Comparison of ENCODE assay signal across 19 cellular contexts in genomic region chr18:55110436-55110835, GRCh38.
DNase-seq lines count a peak whose midpoint lies in the region; ATAC-seq, FAIRE-seq and TF ChIP-seq lines count a peak whose summit lies in the region.
"Had no signal": no experiment of that assay in that cellular context is flagged by ENCODE, and none has a peak within 500 bp of the region (broad histone marks: within the 10 kb centered on the region; RNA-seq: fewer than 3 reads in every experiment).

No MANE protein-coding gene starts in this region.

- no peak overlapping the region for H4K91ac ChIP-seq in IMR-90 (ENCODE audit: insufficient read depth, low read depth, low read length)

- H3K4me3 ChIP-seq in IMR-90 (ENCODE audit: insufficient read depth, low read depth, low read length), result no peak overlapping the region
- H3K4me3 ChIP-seq in endothelial cell of umbilical vein (replicated peaks in 1 of 3; ENCODE audit: insufficient read depth in 1 of 3, low read depth in 1 of 3, low read length in 3 of 3), result no peak overlapping the region
- no peak overlapping the region for H3K4me3 ChIP-seq in gastrocnemius medialis
- H3K4me3 ChIP-seq in SK-N-SH (ENCODE audit: low read depth in 2 of 2, low read length in 1 of 2), result no peak overlapping the region
- H3K4me3 ChIP-seq: cardiac muscle cell, esophagus squamous epithelium had no signal

- H2BK15ac ChIP-seq in IMR-90 (ENCODE audit: low read depth, low read length), result no peak overlapping the region

- ATAC-seq in IMR-90 (ENCODE audit: low read depth) (no peak), gastrocnemius medialis (peak; percentile 78 to 83)

- H3K36me3 ChIP-seq in IMR-90 (ENCODE audit: control insufficient read depth, insufficient read depth, low read length) (no peaks in the 10 kb centered on the region), endothelial cell of umbilical vein (ENCODE audit: control insufficient read depth in 2 of 2, extremely low read depth in 1 of 2, insufficient read depth in 2 of 2, low read length in 2 of 2) (no peaks in the 10 kb centered on the region), gastrocnemius medialis (no peaks in the 10 kb centered on the region), SK-N-SH (replicated peaks in 1 of 2; ENCODE audit: control insufficient read depth in 1 of 2, insufficient read depth in 2 of 2, low read length in 1 of 2) (no peaks in the 10 kb centered on the region)
- H3K36me3 ChIP-seq: cardiac muscle cell, esophagus squamous epithelium, neutrophil had no signal

- 20% methylated on average over 1 of the region's 9 CpGs; no CpG with 5 or more reads in 1 of the 2 experiments for WGBS in IMR-90 (ENCODE audit: extremely low coverage in 2 of 2, insufficient read length in 1 of 2), 2 experiments
- WGBS in SK-N-SH (ENCODE audit: low lambda C conversion rate), result 60% methylated on average over 9 of the region's 9 CpGs

- H2AK9ac ChIP-seq in IMR-90 (replicated peaks; ENCODE audit: low read depth, low read length, poor library complexity), result no peak overlapping the region

- H2BK5ac ChIP-seq in IMR-90 (ENCODE audit: low read depth, low read length, poor library complexity, severe bottlenecking), result no peak overlapping the region

- BruUV-seq in IMR-90 (replicated peaks; lab: Mats Ljungman, UMichigan) (no TSS peak), endothelial cell of umbilical vein (replicated peaks; lab: Mats Ljungman, UMichigan) (no TSS peak)

- no peak overlapping the region for H3K23ac ChIP-seq in IMR-90 (ENCODE audit: low read depth, low read length)

- H4K8ac ChIP-seq in IMR-90 (ENCODE audit: low read depth in 2 of 2, low read length in 2 of 2), result no peak overlapping the region

- CTCF ChIA-PET in IMR-90 (lab: Yijun Ruan, JAX), result no interaction called here
- CTCF ChIA-PET in endothelial cell of umbilical vein (lab: Charles Lee), result interaction anchor here (0.9 to 3.3 kb wide), 4 partner anchors 9 to 124 kb away, joined by 3 to 11 read pairs (median 4); no protein-coding TSS in a partner anchor
- CTCF ChIA-PET in SK-N-SH (lab: Yijun Ruan, JAX), result interaction anchor here (1.9 kb wide), 1 partner anchor 14 kb away, joined by 5 read pairs; no protein-coding TSS in a partner anchor

- H4K5ac ChIP-seq in IMR-90 (ENCODE audit: low read depth, low read length), result no peak overlapping the region

- H3K9me1 ChIP-seq in IMR-90 (ENCODE audit: insufficient read depth, low read length) (no peaks in the 10 kb centered on the region), endothelial cell of umbilical vein (replicated peaks; ENCODE audit: control insufficient read depth, extremely low read depth, insufficient read depth, low read length) (no peaks in the 10 kb centered on the region)

- FAIRE-seq in endothelial cell of umbilical vein (lab: Jason Lieb, UNC), result peak; percentile 94
- FAIRE-seq in GM12892 (lab: Jason Lieb, UNC), result no peak
- FAIRE-seq: H54 had no signal

- TF ChIP-seq EP300 in SK-N-SH (IDR thresholded peaks at IDR 0.05; ENCODE audit: borderline replicate concordance in 1 of 2, low read depth in 1 of 2, low read length in 1 of 2), result no peak

- no peak overlapping the region for H2BK120ac ChIP-seq in IMR-90 (ENCODE audit: low read depth, low read length)

- H2AFZ ChIP-seq in IMR-90 (replicated peaks; ENCODE audit: low read length, poor library complexity) (peak overlapping the region; percentile 68), endothelial cell of umbilical vein (ENCODE audit: low read depth, low read length) (no peak overlapping the region), SK-N-SH (ENCODE audit: low read depth) (no peak overlapping the region)

- H3K9me3 ChIP-seq in IMR-90 (ENCODE audit: control insufficient read depth, insufficient read depth, low read length) (no peaks in the 10 kb centered on the region), endothelial cell of umbilical vein (replicated peaks; ENCODE audit: control insufficient read depth, insufficient read depth, low read length) (no peaks in the 10 kb centered on the region), gastrocnemius medialis (no peaks in the 10 kb centered on the region), SK-N-SH (no peaks in the 10 kb centered on the region)
- H3K9me3 ChIP-seq: esophagus squamous epithelium, neutrophil had no signal

- in situ Hi-C loops in IMR-90 (cut with MboI; ENCODE audit: low sequenced_read_pairs), result loop anchor here (25.0 kb wide), 1 partner anchor 1477 kb away; no protein-coding TSS in a partner anchor
- in situ Hi-C loops in gastrocnemius medialis (cut with MboI; ENCODE audit: low sequenced_read_pairs in 4 of 4), result loop anchor here in 1 of 4 donors (25.0 kb wide), 1 partner anchor 98 kb away; no protein-coding TSS in a partner anchor

- H3K27me3 ChIP-seq in IMR-90 (ENCODE audit: control insufficient read depth, insufficient read depth, low read length), result no peaks in the 10 kb centered on the region; the same call in none of the 2 replicates
- H3K27me3 ChIP-seq in endothelial cell of umbilical vein (ENCODE audit: control insufficient read depth in 2 of 2, insufficient read depth in 2 of 2, low read length in 2 of 2), result no peaks in the 10 kb centered on the region
- H3K27me3 ChIP-seq in gastrocnemius medialis, result no peaks in the 10 kb centered on the region
- H3K27me3 ChIP-seq in SK-N-SH (ENCODE audit: insufficient read depth), result no peaks in the 10 kb centered on the region
- H3K27me3 ChIP-seq: cardiac muscle cell, esophagus squamous epithelium, neutrophil had no signal

- H3F3A ChIP-seq in SK-N-SH (replicated peaks; ENCODE audit: insufficient read depth), result no peaks in the 10 kb centered on the region

- TF ChIP-seq POLR2A in IMR-90 (IDR thresholded peaks at IDR 0.05; ENCODE audit: low read depth, low read length) (no peak), endothelial cell of umbilical vein (IDR thresholded peaks at IDR 0.05; ENCODE audit: low read depth, low read length) (peak; percentile 35), gastrocnemius medialis (IDR thresholded peaks at IDR 0.05) (no peak), GM12892 (IDR thresholded peaks at IDR 0.05; ENCODE audit: low read depth, low read length) (no peak)

- H3K18ac ChIP-seq in IMR-90 (ENCODE audit: low read depth, low read length), result no peak overlapping the region

- no peaks in the 10 kb centered on the region for H3K79me1 ChIP-seq in IMR-90 (ENCODE audit: low read depth in 1 of 2, low read length in 2 of 2)

- TF ChIP-seq RAD21 in IMR-90 (IDR thresholded peaks at IDR 0.05; ENCODE audit: low read length), result no peak
- no peak for TF ChIP-seq RAD21 in SK-N-SH (IDR thresholded peaks at IDR 0.05; ENCODE audit: low read length)

- H4K20me1 ChIP-seq in IMR-90 (ENCODE audit: insufficient read depth, low read length) (no peaks in the 10 kb centered on the region), endothelial cell of umbilical vein (replicated peaks; ENCODE audit: control insufficient read depth, extremely low read depth, insufficient read depth, low read length) (no peaks in the 10 kb centered on the region), SK-N-SH (ENCODE audit: insufficient read depth) (no peaks in the 10 kb centered on the region)

- H3K79me2 ChIP-seq in endothelial cell of umbilical vein (ENCODE audit: control insufficient read depth, insufficient read depth, low read length), result no peaks in the 10 kb centered on the region
- no peaks in the 10 kb centered on the region for H3K79me2 ChIP-seq in SK-N-SH (ENCODE audit: insufficient read depth)

- no peak overlapping the region for H3K4me2 ChIP-seq in IMR-90 (ENCODE audit: low read depth, low read length)
- peak overlapping the region; percentile 72 for H3K4me2 ChIP-seq in endothelial cell of umbilical vein (ENCODE audit: insufficient read depth, low read length)
- no peak overlapping the region for H3K4me2 ChIP-seq in SK-N-SH

- no peak overlapping the region for H3K9ac ChIP-seq in IMR-90 (ENCODE audit: low read depth, low read length)
- peak overlapping the region; percentile 80 for H3K9ac ChIP-seq in endothelial cell of umbilical vein (replicated peaks; ENCODE audit: extremely low read depth, insufficient read depth, low read length)
- H3K9ac ChIP-seq in SK-N-SH, result no peak overlapping the region

- H3K4me1 ChIP-seq in IMR-90 (ENCODE audit: control insufficient read depth, insufficient read depth, low read length) (no peaks in the 10 kb centered on the region), endothelial cell of umbilical vein (ENCODE audit: control insufficient read depth, extremely low read depth, insufficient read depth, low read length) (peaks cover 23% of the 10 kb centered on the region), gastrocnemius medialis (peaks cover 3 to 7% of the 10 kb centered on the region in 2 donors), SK-N-SH (ENCODE audit: control insufficient read depth in 1 of 2, insufficient read depth in 2 of 2, low read depth in 1 of 2, low read length in 1 of 2) (peaks cover 0 to 4% of the 10 kb centered on the region in 2 experiments; a peak in 1 of 4 replicates)
- H3K4me1 ChIP-seq: esophagus squamous epithelium had no signal

- TF ChIP-seq CTCF in IMR-90 (conservative IDR thresholded peaks at IDR 0.05; ENCODE audit: low read depth, low read length) (no peak), endothelial cell of umbilical vein (IDR thresholded peaks at IDR 0.05; ENCODE audit: extremely low read depth in 1 of 2, insufficient read depth in 1 of 2, low read depth in 1 of 2, low read length in 2 of 2) (no peak), gastrocnemius medialis (IDR thresholded peaks at IDR 0.05 in 4 of 5, conservative IDR thresholded peaks at IDR 0.05 in 1 of 5) (no peak), SK-N-SH (IDR thresholded peaks at IDR 0.05) (no peak)

- H3K14ac ChIP-seq in IMR-90 (replicated peaks; ENCODE audit: low read depth, low read length), result no peak overlapping the region

- no peak overlapping the region for H2BK20ac ChIP-seq in IMR-90 (ENCODE audit: low read depth, low read length)

- no peak overlapping the region for H2AK5ac ChIP-seq in IMR-90 (ENCODE audit: low read depth, low read length)

- no peak overlapping the region for H3K4ac ChIP-seq in IMR-90 (ENCODE audit: low read depth, low read length)

- H3K56ac ChIP-seq in IMR-90 (ENCODE audit: extremely low read depth, insufficient read depth, low read length), result no peak overlapping the region

- no peak overlapping the region for H3K27ac ChIP-seq in IMR-90 (ENCODE audit: insufficient read depth, low read length)
- peak overlapping the region; percentile 90 for H3K27ac ChIP-seq in endothelial cell of umbilical vein (ENCODE audit: insufficient read depth, low read depth, low read length)
- peak overlapping the region; percentile 62 to 74 (median 70) for H3K27ac ChIP-seq in gastrocnemius medialis
- H3K27ac ChIP-seq in SK-N-SH (ENCODE audit: low read depth in 2 of 2, low read length in 1 of 2), result no peak overlapping the region
- H3K27ac ChIP-seq: cardiac muscle cell, neutrophil had no signal

- POLR2A ChIA-PET in IMR-90 (lab: Charles Lee; ENCODE audit: unreplicated experiment), result no interaction called here
- POLR2A ChIA-PET in endothelial cell of umbilical vein (lab: Charles Lee), result interaction anchor here (0.9 kb wide), 1 partner anchor 123 kb away, joined by 3 read pairs; no protein-coding TSS in a partner anchor
- POLR2A ChIA-PET in SK-N-SH (lab: Yijun Ruan, JAX), result no interaction called here

- intact Hi-C loops in IMR-90 (cut with micrococcal nuclease), result no loop called here
- intact Hi-C loops in endothelial cell of umbilical vein (cut with micrococcal nuclease), result loop anchor here (1.0 kb wide), 5 partner anchors 13 to 1090 kb away; no protein-coding TSS in a partner anchor
- intact Hi-C loops in gastrocnemius medialis (cut with DNase I; ENCODE audit: low total_unique reads), result loop anchor here (10.0 kb wide), 2 partner anchors 114 to 394 kb away; no protein-coding TSS in a partner anchor

- dilution Hi-C loops in IMR-90 (cut with HindIII; ENCODE audit: low sequenced_read_pairs, unreplicated experiment), result no loop called here
- dilution Hi-C loops in endothelial cell of umbilical vein (cut with MboI; ENCODE audit: extremely low pct_ligation_motif_present, low sequenced_read_pairs), result no loop called here

- DNase-seq in IMR-90, result no peak
- DNase-seq in endothelial cell of umbilical vein (ENCODE audit: low read depth, low spot score), result peak; percentile 73
- peak; percentile 23 for DNase-seq in kidney tubule cell (ENCODE audit: low spot score)
- peak in 1 of 2 donors; percentile 13 for DNase-seq in gastrocnemius medialis
- no peak for DNase-seq in SK-N-SH
- no peak for DNase-seq in GM12892 (ENCODE audit: insufficient read length)
- DNase-seq in midbrain (lab: John Stamatoyannopoulos, UW), result no peak
- DNase-seq in iPS-NIHi7 (ENCODE audit: extremely low spot score), result no peak
- DNase-seq: activated B cell treated with CpG ODN at 0.5 μM for 24 hours; activated naive CD8-positive, alpha-beta T cell treated with anti-CD3 and anti-CD28 coated beads, Interleukin-2, amount 10 ng/mL, durations not matched to agents 7 days and 5 days; COR-L47; esophagus squamous epithelium; head of caudate nucleus; NCI-H187; NCI-H345; stimulated activated CD4-positive, alpha-beta T cell treated with anti-CD3 and anti-CD28 coated beads, Interleukin-4, amount 100 ng/mL, for 1 hour had no signal

- H3K9me2 ChIP-seq in SK-N-SH, result no peaks in the 10 kb centered on the region

Comparison
In these comparisons a context has a peak if more than half of its experiments do, and no peak if none do; other contexts are left out.
1. DNase-seq: peak in endothelial cell of umbilical vein (single experiment) and kidney tubule cell (single experiment); none in IMR-90 (single experiment), SK-N-SH (single experiment), GM12892 (single experiment), midbrain (single experiment) and iPS-NIHi7 (single experiment).
2. H3K27ac ChIP-seq: peak in endothelial cell of umbilical vein (single experiment) and gastrocnemius medialis (4 of 4); none in IMR-90 (single experiment) and SK-N-SH (0 of 2).